ENCODE assay signal across 1 cellular context in the genomic region with DNA sequence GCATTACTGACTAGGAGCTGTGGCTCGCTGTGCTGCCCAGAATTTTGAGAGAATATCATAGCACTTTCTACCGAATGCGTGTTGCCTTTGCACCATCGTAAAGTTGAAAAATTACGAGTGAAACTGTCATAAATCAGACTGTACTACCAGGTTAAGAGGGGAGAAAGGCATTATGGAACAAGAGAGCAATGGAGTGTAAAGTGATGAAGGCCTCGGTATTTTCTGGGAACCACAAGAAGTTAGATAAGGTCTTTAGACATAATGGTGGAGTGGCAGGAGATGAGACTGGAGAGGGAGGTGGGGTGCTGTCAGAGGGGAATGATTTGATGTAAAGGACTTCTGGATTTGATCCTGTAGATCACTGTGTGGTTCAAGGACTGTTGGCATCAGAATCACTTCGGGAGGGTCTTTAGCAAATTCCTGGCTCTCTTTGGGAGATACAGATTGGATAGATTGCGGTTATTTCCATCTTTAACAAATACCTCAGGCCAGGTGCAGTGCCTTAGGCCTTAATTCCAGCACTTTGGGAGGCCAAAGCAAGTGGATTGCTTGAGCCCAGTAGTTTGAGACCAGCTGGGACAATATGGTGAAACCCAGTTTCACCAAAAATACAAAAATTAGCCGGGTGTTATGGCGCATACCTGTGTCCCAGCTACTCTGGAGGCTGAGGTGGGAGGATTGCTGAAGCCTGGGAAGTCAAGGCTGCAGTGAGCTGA.
A peak's percentile ranks its signal among the peaks of the same experiment; 100 is the strongest.
TF ChIP-seq lines count a peak whose summit lies in the region.

No MANE protein-coding gene starts in this region.

TF ChIP-seq in K562, 482 proteins besides CTCF, POLR2A, EP300 and RAD21 (continued from another document):
- TF ChIP-seq, protein P1, sequence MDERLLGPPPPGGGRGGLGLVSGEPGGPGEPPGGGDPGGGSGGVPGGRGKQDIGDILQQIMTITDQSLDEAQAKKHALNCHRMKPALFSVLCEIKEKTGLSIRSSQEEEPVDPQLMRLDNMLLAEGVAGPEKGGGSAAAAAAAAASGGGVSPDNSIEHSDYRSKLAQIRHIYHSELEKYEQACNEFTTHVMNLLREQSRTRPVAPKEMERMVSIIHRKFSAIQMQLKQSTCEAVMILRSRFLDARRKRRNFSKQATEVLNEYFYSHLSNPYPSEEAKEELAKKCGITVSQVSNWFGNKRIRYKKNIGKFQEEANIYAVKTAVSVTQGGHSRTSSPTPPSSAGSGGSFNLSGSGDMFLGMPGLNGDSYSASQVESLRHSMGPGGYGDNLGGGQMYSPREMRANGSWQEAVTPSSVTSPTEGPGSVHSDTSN (CRISPR knock-in tag; IDR thresholded peaks at IDR 0.05; ENCODE audit: low read depth), result no peak
- TF ChIP-seq, protein P1 (tag; conservative IDR thresholded peaks at IDR 0.05; ENCODE audit: low read depth), result peak; percentile 73
- no peak for TF ChIP-seq MCM5 (IDR thresholded peaks at IDR 0.05; ENCODE audit: low read depth)
- peak; percentile 41; the same call in 1 of the 2 replicates for TF ChIP-seq ESRRA (IDR thresholded peaks at IDR 0.05; ENCODE audit: borderline replicate concordance, low read depth)
- TF ChIP-seq, protein P2, sequence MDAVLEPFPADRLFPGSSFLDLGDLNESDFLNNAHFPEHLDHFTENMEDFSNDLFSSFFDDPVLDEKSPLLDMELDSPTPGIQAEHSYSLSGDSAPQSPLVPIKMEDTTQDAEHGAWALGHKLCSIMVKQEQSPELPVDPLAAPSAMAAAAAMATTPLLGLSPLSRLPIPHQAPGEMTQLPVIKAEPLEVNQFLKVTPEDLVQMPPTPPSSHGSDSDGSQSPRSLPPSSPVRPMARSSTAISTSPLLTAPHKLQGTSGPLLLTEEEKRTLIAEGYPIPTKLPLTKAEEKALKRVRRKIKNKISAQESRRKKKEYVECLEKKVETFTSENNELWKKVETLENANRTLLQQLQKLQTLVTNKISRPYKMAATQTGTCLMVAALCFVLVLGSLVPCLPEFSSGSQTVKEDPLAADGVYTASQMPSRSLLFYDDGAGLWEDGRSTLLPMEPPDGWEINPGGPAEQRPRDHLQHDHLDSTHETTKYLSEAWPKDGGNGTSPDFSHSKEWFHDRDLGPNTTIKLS (IDR thresholded peaks at IDR 0.05; ENCODE audit: borderline replicate concordance, low read depth), result no peak
- no peak for TF ChIP-seq BRD4 (IDR thresholded peaks at IDR 0.05)
- TF ChIP-seq, protein P3, sequence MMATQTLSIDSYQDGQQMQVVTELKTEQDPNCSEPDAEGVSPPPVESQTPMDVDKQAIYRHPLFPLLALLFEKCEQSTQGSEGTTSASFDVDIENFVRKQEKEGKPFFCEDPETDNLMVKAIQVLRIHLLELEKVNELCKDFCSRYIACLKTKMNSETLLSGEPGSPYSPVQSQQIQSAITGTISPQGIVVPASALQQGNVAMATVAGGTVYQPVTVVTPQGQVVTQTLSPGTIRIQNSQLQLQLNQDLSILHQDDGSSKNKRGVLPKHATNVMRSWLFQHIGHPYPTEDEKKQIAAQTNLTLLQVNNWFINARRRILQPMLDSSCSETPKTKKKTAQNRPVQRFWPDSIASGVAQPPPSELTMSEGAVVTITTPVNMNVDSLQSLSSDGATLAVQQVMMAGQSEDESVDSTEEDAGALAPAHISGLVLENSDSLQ (IDR thresholded peaks at IDR 0.05), result peak; percentile 78
- no peak for TF ChIP-seq DACH1 (IDR thresholded peaks at IDR 0.05; ENCODE audit: partially characterized antibody)
- peak; percentile 68; the same call in 1 of the 2 replicates for TF ChIP-seq SOX6 (IDR thresholded peaks at IDR 0.05)
- TF ChIP-seq KAT8 (IDR thresholded peaks at IDR 0.05; ENCODE audit: low read depth), result no peak
- TF ChIP-seq KLF6 (CRISPR knock-in tag; IDR thresholded peaks at IDR 0.05; ENCODE audit: borderline replicate concordance), result no peak
- TF ChIP-seq RCOR1 (IDR thresholded peaks at IDR 0.05; ENCODE audit: borderline replicate concordance in 1 of 2, low read depth in 2 of 2, low read length in 2 of 2), result 0 out of 4 replicates have a peak, but pooled peaks of 1 of the 2 experiments have one; percentile 8
- TF ChIP-seq TEAD4 (IDR thresholded peaks at IDR 0.05; ENCODE audit: low read length), result peak; percentile 79
- TF ChIP-seq TEAD4 (CRISPR knock-in tag; IDR thresholded peaks at IDR 0.05; ENCODE audit: borderline replicate concordance), result no peak
- TF ChIP-seq RFX5 (IDR thresholded peaks at IDR 0.05; ENCODE audit: low read depth, low read length), result no peak
- no peak for TF ChIP-seq ZNF133 (CRISPR knock-in tag; IDR thresholded peaks at IDR 0.05)
- no peak for TF ChIP-seq KLF13 (tag; IDR thresholded peaks at IDR 0.05; ENCODE audit: borderline replicate concordance, low read depth)
